21 cellular contexts compared by ENCODE assay signal in genomic region chr17:54544239-54544638, GRCh38.
A peak's percentile ranks its signal among the peaks of the same experiment; 100 is the strongest.
DNase-seq lines count a peak whose midpoint lies in the region; ATAC-seq and TF ChIP-seq lines count a peak whose summit lies in the region.
"Had no signal": no experiment of that assay in that cellular context is flagged by ENCODE, and none has a peak within 500 bp of the region (broad histone marks: within the 10 kb centered on the region; RNA-seq: fewer than 3 reads in every experiment).

No MANE protein-coding gene starts in this region.

- H3K4me3 ChIP-seq in SK-N-SH (ENCODE audit: low read depth in 2 of 2, low read length in 1 of 2) (no peak overlapping the region), NB4 (ENCODE audit: low read depth, low read length) (no peak overlapping the region), hepatocyte (no peak overlapping the region)
- H3K4me3 ChIP-seq: BLaER1, colonic mucosa, skin epidermis, upper lobe of right lung had no signal

- H3K4me2 ChIP-seq in SK-N-SH = no peak overlapping the region
- H3K4me2 ChIP-seq in hepatocyte = no peak overlapping the region
- H3K4me2 ChIP-seq: BLaER1 had no signal

- H3K27ac Mint-ChIP-seq in progenitor cell of endocrine pancreas = no peak overlapping the region
- no peak overlapping the region for H3K27ac Mint-ChIP-seq in osteocyte (ENCODE audit: unreplicated experiment)
- no peak overlapping the region for H3K27ac Mint-ChIP-seq in activated T-cell treated with anti-CD3 and anti-CD28 coated beads, Interleukin-2, amount 50 U/mL, for 24 hours
- H3K27ac Mint-ChIP-seq: activated naive CD4-positive, alpha-beta T cell treated with anti-CD3 and anti-CD28 coated beads, Interleukin-2, amount 50 U/mL, for 24 hours; activated T-helper 1 cell treated with anti-CD3 and anti-CD28 coated beads, Interleukin-12 subunit alpha, Interleukin-12 subunit beta, Interleukin-2, Interleukin-4 antibody, amounts not matched to agents 30 ng/mL and 10 ng/mL and 1 ng/mL, durations not matched to agents 14 hours and 24 hours and 36 hours; memory B cell; T-helper 2 cell treated with Interferon-gamma antibody and Interleukin-4, amounts not matched to agents 5 μg/mL and 100 μg/mL, for 36 hours had no signal

- ATAC-seq in SK-N-SH treated with all-trans-retinoic acid at 6 μM for 48 hours = no peak
- ATAC-seq: upper lobe of right lung had no signal

- no peak overlapping the region for H2AFZ ChIP-seq in SK-N-SH (ENCODE audit: low read depth)
- H2AFZ ChIP-seq in hepatocyte = no peak overlapping the region

- H3K9ac ChIP-seq in SK-N-SH = no peak overlapping the region
- H3K9ac ChIP-seq: BLaER1 had no signal

- no peaks in the 10 kb centered on the region for H3K9me3 Mint-ChIP-seq in progenitor cell of endocrine pancreas (ENCODE audit: low read depth)
- H3K9me3 Mint-ChIP-seq in osteocyte (ENCODE audit: unreplicated experiment) = peaks cover 61% of the 10 kb centered on the region
- H3K9me3 Mint-ChIP-seq in activated T-cell treated with anti-CD3 and anti-CD28 coated beads, Interleukin-2, amount 50 U/mL, for 24 hours = peaks cover 21% of the 10 kb centered on the region

- no peaks in the 10 kb centered on the region for H3K36me3 Mint-ChIP-seq in progenitor cell of endocrine pancreas (ENCODE audit: insufficient read depth)
- no peaks in the 10 kb centered on the region for H3K36me3 Mint-ChIP-seq in osteocyte (ENCODE audit: unreplicated experiment)
- no peaks in the 10 kb centered on the region for H3K36me3 Mint-ChIP-seq in activated T-cell treated with anti-CD3 and anti-CD28 coated beads, Interleukin-2, amount 50 U/mL, for 24 hours (ENCODE audit: low read depth)
- H3K36me3 Mint-ChIP-seq: activated naive CD4-positive, alpha-beta T cell treated with anti-CD3 and anti-CD28 coated beads, Interleukin-2, amount 50 U/mL, for 24 hours; memory B cell had no signal

- H3K36me3 ChIP-seq in SK-N-SH (replicated peaks in 1 of 2; ENCODE audit: control insufficient read depth in 1 of 2, insufficient read depth in 2 of 2, low read length in 1 of 2) (no peaks in the 10 kb centered on the region), hepatocyte (replicated peaks; ENCODE audit: insufficient read depth, low read depth) (no peaks in the 10 kb centered on the region)
- H3K36me3 ChIP-seq: BLaER1, colonic mucosa, upper lobe of right lung had no signal

- POLR2A ChIA-PET in SK-N-SH (lab: Yijun Ruan, JAX) = no interaction called here

- H3K27ac ChIP-seq in SK-N-SH (ENCODE audit: low read depth in 2 of 2, low read length in 1 of 2) (no peak overlapping the region), hepatocyte (no peak overlapping the region)
- H3K27ac ChIP-seq: BLaER1, colonic mucosa, skin epidermis, upper lobe of right lung had no signal

- no peak for TF ChIP-seq EP300 in SK-N-SH (IDR thresholded peaks at IDR 0.05; ENCODE audit: borderline replicate concordance in 1 of 2, low read depth in 1 of 2, low read length in 1 of 2)

- in situ Hi-C loops in GM13977 (cut with MboI; ENCODE audit: low pct_unique_long_range_greater_than_20kb, low sequenced_read_pairs, unreplicated experiment) = no loop called here

- H3K4me1 ChIP-seq in SK-N-SH (ENCODE audit: control insufficient read depth in 1 of 2, insufficient read depth in 2 of 2, low read depth in 1 of 2, low read length in 1 of 2) (no peaks in the 10 kb centered on the region), hepatocyte (ENCODE audit: insufficient read depth) (no peaks in the 10 kb centered on the region)
- H3K4me1 ChIP-seq: BLaER1, colonic mucosa, upper lobe of right lung had no signal

- no peak for TF ChIP-seq POLR2A in NB4 (IDR thresholded peaks at IDR 0.05; ENCODE audit: extremely low read depth, insufficient read length)

- WGBS in SK-N-SH (ENCODE audit: low lambda C conversion rate) = 22% methylated on average over 3 of the region's 5 CpGs
- WGBS in hepatocyte (ENCODE audit: low lambda C conversion rate, missing lambda C conversion rate) = 63% methylated on average over 5 of the region's 5 CpGs

- TF ChIP-seq RAD21 in SK-N-SH (IDR thresholded peaks at IDR 0.05; ENCODE audit: low read length) = 0 out of 2 replicates have a peak, but pooled peaks have one; percentile 5

- H3K9me3 ChIP-seq in SK-N-SH (peaks cover 25% of the 10 kb centered on the region; the same call in 1 of the 2 replicates), hepatocyte (ENCODE audit: low read depth) (no peaks in the 10 kb centered on the region)
- H3K9me3 ChIP-seq: BLaER1, colonic mucosa, upper lobe of right lung had no signal

- no peaks in the 10 kb centered on the region for H3K27me3 Mint-ChIP-seq in progenitor cell of endocrine pancreas
- no peaks in the 10 kb centered on the region for H3K27me3 Mint-ChIP-seq in osteocyte (ENCODE audit: unreplicated experiment)
- no peaks in the 10 kb centered on the region for H3K27me3 Mint-ChIP-seq in activated T-cell treated with anti-CD3 and anti-CD28 coated beads, Interleukin-2, amount 50 U/mL, for 24 hours
- H3K27me3 Mint-ChIP-seq: activated naive CD4-positive, alpha-beta T cell treated with anti-CD3 and anti-CD28 coated beads, Interleukin-2, amount 50 U/mL, for 24 hours; memory B cell had no signal

- H3K27me3 ChIP-seq in SK-N-SH (ENCODE audit: insufficient read depth) = no peaks in the 10 kb centered on the region
- no peaks in the 10 kb centered on the region for H3K27me3 ChIP-seq in hepatocyte
- H3K27me3 ChIP-seq: BLaER1, colonic mucosa, upper lobe of right lung had no signal

- H3F3A ChIP-seq in SK-N-SH (replicated peaks; ENCODE audit: insufficient read depth) = no peaks in the 10 kb centered on the region

- DNase-seq in SK-N-SH (peak; percentile 8), NB4 (ENCODE audit: low read depth) (peak; percentile 1), hepatocyte (ENCODE audit: low spot score) (peak; percentile 32), progenitor cell of endocrine pancreas (ENCODE audit: low spot score, unreplicated experiment) (no peak), GM13977 (ENCODE audit: low spot score) (no peak), osteocyte (ENCODE audit: extremely low spot score, unreplicated experiment) (no peak)
- no peak for DNase-seq in activated T-cell treated with anti-CD3 and anti-CD28 coated beads, Interleukin-2, amount 50 U/mL, for 24 hours
- DNase-seq: colonic mucosa, EL, HCEC 1CT, NCI-H1436 treated with DMSO at 0.1 percent for 48 hours, NCI-H446 treated with DMSO at 0.1 percent for 48 hours, nucleus accumbens, upper lobe of right lung had no signal

- H3K4me3 Mint-ChIP-seq in progenitor cell of endocrine pancreas (ENCODE audit: low read depth) = no peak overlapping the region
- no peak overlapping the region for H3K4me3 Mint-ChIP-seq in osteocyte (ENCODE audit: unreplicated experiment)
- H3K4me3 Mint-ChIP-seq in activated T-cell treated with anti-CD3 and anti-CD28 coated beads, Interleukin-2, amount 50 U/mL, for 24 hours = no peak overlapping the region
- H3K4me3 Mint-ChIP-seq: activated naive CD4-positive, alpha-beta T cell treated with anti-CD3 and anti-CD28 coated beads, Interleukin-2, amount 50 U/mL, for 24 hours; activated T-helper 1 cell treated with anti-CD3 and anti-CD28 coated beads, Interleukin-12 subunit alpha, Interleukin-12 subunit beta, Interleukin-2, Interleukin-4 antibody, amounts not matched to agents 30 ng/mL and 10 ng/mL and 1 ng/mL, durations not matched to agents 14 hours and 24 hours and 36 hours; memory B cell; T-helper 2 cell treated with Interferon-gamma antibody and Interleukin-4, amounts not matched to agents 5 μg/mL and 100 μg/mL, for 36 hours had no signal

- peaks cover 4% of the 10 kb centered on the region; the same call in 1 of the 2 replicates for H3K9me2 ChIP-seq in SK-N-SH
- no peaks in the 10 kb centered on the region for H3K9me2 ChIP-seq in hepatocyte (replicated peaks; ENCODE audit: insufficient read depth)

- CTCF ChIA-PET in SK-N-SH (lab: Yijun Ruan, JAX) = interaction anchor here (0.6 to 0.9 kb wide), 2 partner anchors 9 to 357 kb away, joined by 3 read pairs; no protein-coding TSS in a partner anchor

- H4K20me1 ChIP-seq in SK-N-SH (ENCODE audit: insufficient read depth) (no peaks in the 10 kb centered on the region), hepatocyte (ENCODE audit: insufficient read depth, poor library complexity, severe bottlenecking) (no peaks in the 10 kb centered on the region)
- H4K20me1 ChIP-seq: BLaER1 had no signal

- H3K79me2 ChIP-seq in SK-N-SH (ENCODE audit: insufficient read depth) (no peaks in the 10 kb centered on the region), hepatocyte (no peaks in the 10 kb centered on the region)

- no peak for TF ChIP-seq CTCF in SK-N-SH (IDR thresholded peaks at IDR 0.05)
- TF ChIP-seq CTCF in NB4 (IDR thresholded peaks at IDR 0.05; ENCODE audit: low read depth, low read length) = no peak
- TF ChIP-seq CTCF in hepatocyte (IDR thresholded peaks at IDR 0.05; ENCODE audit: poor library complexity) = peak; percentile 7
- TF ChIP-seq CTCF in progenitor cell of endocrine pancreas (IDR thresholded peaks at IDR 0.05; ENCODE audit: unreplicated experiment) = peak; percentile 34
- TF ChIP-seq CTCF in GM13977 (IDR thresholded peaks at IDR 0.05; ENCODE audit: extremely low read depth, insufficient read depth, missing control alignments) = no peak
- TF ChIP-seq CTCF in osteocyte (IDR thresholded peaks at IDR 0.05) = no peak

- H3K4me1 Mint-ChIP-seq in progenitor cell of endocrine pancreas (ENCODE audit: low read depth) = no peaks in the 10 kb centered on the region
- H3K4me1 Mint-ChIP-seq in osteocyte (ENCODE audit: unreplicated experiment) = no peaks in the 10 kb centered on the region
- H3K4me1 Mint-ChIP-seq in activated T-cell treated with anti-CD3 and anti-CD28 coated beads, Interleukin-2, amount 50 U/mL, for 24 hours (ENCODE audit: low read depth) = no peaks in the 10 kb centered on the region
- H3K4me1 Mint-ChIP-seq: activated naive CD4-positive, alpha-beta T cell treated with anti-CD3 and anti-CD28 coated beads, Interleukin-2, amount 50 U/mL, for 24 hours; memory B cell had no signal

TF ChIP-seq in SK-N-SH, 30 proteins besides CTCF, POLR2A, EP300 and RAD21 (continues in another document):
- no peak for TF ChIP-seq MXI1 (IDR thresholded peaks at IDR 0.05; ENCODE audit: low read depth, low read length)
- TF ChIP-seq JUND (IDR thresholded peaks at IDR 0.05) = no peak
- TF ChIP-seq SIN3A (IDR thresholded peaks at IDR 0.05; ENCODE audit: borderline replicate concordance, low read depth, low read length) = no peak
- no peak for TF ChIP-seq TAF1 (IDR thresholded peaks at IDR 0.05; ENCODE audit: borderline replicate concordance, low read depth, low read length)

TF ChIP-seq in SK-N-SH treated with all-trans-retinoic acid at 6 μM for 48 hours, 23 proteins besides CTCF, POLR2A, EP300 and RAD21 (continues in another document):
- TF ChIP-seq ZNF70 (CRISPR knock-in tag; IDR thresholded peaks at IDR 0.05) (no peak), RARB (CRISPR knock-in tag; IDR thresholded peaks at IDR 0.05) (no peak), ZFP3 (CRISPR knock-in tag; IDR thresholded peaks at IDR 0.05) (no peak), BACH2 (CRISPR knock-in tag; IDR thresholded peaks at IDR 0.05; ENCODE audit: borderline replicate concordance) (no peak)

Comparison
In these comparisons a context has a peak if more than half of its experiments do, and no peak if none do; other contexts are left out.
1. DNase-seq: peak in SK-N-SH (single experiment), NB4 (single experiment) and hepatocyte (single experiment); none in progenitor cell of endocrine pancreas (single experiment), GM13977 (single experiment), osteocyte (single experiment) and activated T-cell treated with anti-CD3 and anti-CD28 coated beads, Interleukin-2, amount 50 U/mL, for 24 hours (single experiment).
2. CTCF ChIP-seq: peak in hepatocyte (single experiment) and progenitor cell of endocrine pancreas (single experiment); none in SK-N-SH (single experiment), NB4 (single experiment), GM13977 (single experiment) and osteocyte (single experiment).